Comparison of ENCODE assay signal across 9 cellular contexts in the genomic region with DNA sequence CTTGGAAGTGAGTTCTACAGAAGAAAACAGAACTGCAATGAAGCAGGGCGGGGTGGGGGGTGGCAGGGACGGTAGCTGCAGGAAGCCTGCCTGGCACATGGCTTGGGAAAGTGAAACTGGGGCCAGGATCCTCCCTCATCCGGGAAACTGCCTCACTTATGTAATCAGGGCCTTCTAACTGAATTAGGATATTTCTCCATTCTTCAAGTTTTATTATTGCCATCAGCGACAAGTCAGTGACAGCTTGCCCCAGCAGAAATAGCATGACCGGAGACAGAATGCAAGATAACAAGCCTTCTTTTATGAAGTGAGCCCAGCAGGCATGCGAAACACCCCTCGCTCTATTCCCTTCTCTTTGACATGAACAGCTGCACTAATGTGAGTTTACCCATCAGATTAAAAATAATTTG.
DNase-seq lines count a peak whose midpoint lies in the region; ATAC-seq and TF ChIP-seq lines count a peak whose summit lies in the region.
"Had no signal": no experiment of that assay in that cellular context is flagged by ENCODE, and none has a peak within 500 bp of the region (broad histone marks: within the 10 kb centered on the region; RNA-seq: fewer than 3 reads in every experiment).

No MANE protein-coding gene starts in this region.

- H3K36me3 ChIP-seq in endocrine pancreas (ENCODE audit: control insufficient read depth, insufficient read depth, low read length), result no peaks in the 10 kb centered on the region
- no peaks in the 10 kb centered on the region for H3K36me3 ChIP-seq in mucosa of descending colon (ENCODE audit: low read depth)
- no peaks in the 10 kb centered on the region for H3K36me3 ChIP-seq in smooth muscle cell (ENCODE audit: low read depth)

- TF ChIP-seq CTCF in NB4 (IDR thresholded peaks at IDR 0.05; ENCODE audit: low read depth, low read length), result no peak
- no peak for TF ChIP-seq CTCF in mucosa of descending colon (IDR thresholded peaks at IDR 0.05)
- no peak for TF ChIP-seq CTCF in smooth muscle cell (IDR thresholded peaks at IDR 0.05; ENCODE audit: borderline replicate concordance, insufficient read depth, poor library complexity, severe bottlenecking)

- H3F3A ChIP-seq in smooth muscle cell (ENCODE audit: low read depth), result no peaks in the 10 kb centered on the region

- H3K9ac ChIP-seq in endocrine pancreas (ENCODE audit: control insufficient read depth, insufficient read depth, low read length) (no peak overlapping the region), smooth muscle cell (ENCODE audit: low read depth) (no peak overlapping the region)

- H3K4me1 ChIP-seq in endocrine pancreas (ENCODE audit: control insufficient read depth, insufficient read depth, low read length) (no peaks in the 10 kb centered on the region), mucosa of descending colon (ENCODE audit: low read depth) (peaks cover 8% of the 10 kb centered on the region), smooth muscle cell (ENCODE audit: low read depth) (no peaks in the 10 kb centered on the region)

- no peak for TF ChIP-seq POLR2A in NB4 (IDR thresholded peaks at IDR 0.05; ENCODE audit: extremely low read depth, insufficient read length)

- peak; percentile 71 for ATAC-seq in mucosa of descending colon
- no peak for ATAC-seq in esophagus mucosa
- ATAC-seq in stimulated activated naive CD8-positive, alpha-beta T cell treated with anti-CD3 and anti-CD28 coated beads, Interleukin-15, Interleukin-2, amounts not matched to agents 100 U/mL and 50 U/mL, for 24 hours, result no peak
- ATAC-seq in HG03565 (IDR thresholded peaks at IDR 0.05; ENCODE audit: unreplicated experiment), result no peak

- no peaks in the 10 kb centered on the region for H3K9me3 ChIP-seq in endocrine pancreas (ENCODE audit: control insufficient read depth, low read length)
- no peaks in the 10 kb centered on the region for H3K9me3 ChIP-seq in mucosa of descending colon
- H3K9me3 ChIP-seq in smooth muscle cell (replicated peaks; ENCODE audit: low read depth), result no peaks in the 10 kb centered on the region

- no peak overlapping the region for H3K4me2 ChIP-seq in smooth muscle cell

- no peaks in the 10 kb centered on the region for H3K27me3 ChIP-seq in endocrine pancreas (ENCODE audit: control insufficient read depth, insufficient read depth, low read length)
- H3K27me3 ChIP-seq in smooth muscle cell (ENCODE audit: low read depth), result peaks cover 6% of the 10 kb centered on the region

- H3K4me3 ChIP-seq in NB4 (ENCODE audit: low read depth, low read length) (peak overlapping the region; percentile 3), endocrine pancreas (ENCODE audit: control insufficient read depth, insufficient read depth, low read length) (peak overlapping the region; percentile 32), mucosa of descending colon (no peak overlapping the region), smooth muscle cell (no peak overlapping the region)

- H3K27ac ChIP-seq in smooth muscle cell (ENCODE audit: low read depth), result no peak overlapping the region

- H2AFZ ChIP-seq in smooth muscle cell (ENCODE audit: low read depth), result no peak overlapping the region

- no peaks in the 10 kb centered on the region for H4K20me1 ChIP-seq in smooth muscle cell (ENCODE audit: low read depth)

- 65% methylated on average over 7 of the region's 7 CpGs for WGBS in smooth muscle cell (ENCODE audit: low lambda C conversion rate)

- DNase-seq in AG08395 (ENCODE audit: low spot score), result peak; percentile 64
- DNase-seq in NB4 (ENCODE audit: low read depth), result peak; percentile 85
- DNase-seq in mucosa of descending colon, result peak; percentile 58 to 75 (median 67)
- no peak for DNase-seq in smooth muscle cell (lab: John Stamatoyannopoulos, UW; ENCODE audit: unreplicated experiment)
- no peak for DNase-seq in stimulated activated naive CD8-positive, alpha-beta T cell treated with anti-CD3 and anti-CD28 coated beads, Interleukin-15, Interleukin-2, amounts not matched to agents 100 U/mL and 50 U/mL, for 24 hours
- DNase-seq: CD4-positive, CD25-positive, alpha-beta regulatory T cell had no signal

- H3K79me2 ChIP-seq in smooth muscle cell (ENCODE audit: low read depth), result no peaks in the 10 kb centered on the region

- intact Hi-C loops in mucosa of descending colon (cut with DNase I, micrococcal nuclease), result no loop called here

Comparison
In these comparisons a context has a peak if more than half of its experiments do, and no peak if none do; other contexts are left out.
1. DNase-seq: peak in AG08395 (single experiment), NB4 (single experiment) and mucosa of descending colon (3 of 3); none in smooth muscle cell (single experiment) and stimulated activated naive CD8-positive, alpha-beta T cell treated with anti-CD3 and anti-CD28 coated beads, Interleukin-15, Interleukin-2, amounts not matched to agents 100 U/mL and 50 U/mL, for 24 hours (single experiment).
2. H3K4me3 ChIP-seq: peak in NB4 (single experiment) and endocrine pancreas (single experiment); none in mucosa of descending colon (single experiment) and smooth muscle cell (single experiment).